ENCODE assay signal across 1 cellular context in the genomic region with DNA sequence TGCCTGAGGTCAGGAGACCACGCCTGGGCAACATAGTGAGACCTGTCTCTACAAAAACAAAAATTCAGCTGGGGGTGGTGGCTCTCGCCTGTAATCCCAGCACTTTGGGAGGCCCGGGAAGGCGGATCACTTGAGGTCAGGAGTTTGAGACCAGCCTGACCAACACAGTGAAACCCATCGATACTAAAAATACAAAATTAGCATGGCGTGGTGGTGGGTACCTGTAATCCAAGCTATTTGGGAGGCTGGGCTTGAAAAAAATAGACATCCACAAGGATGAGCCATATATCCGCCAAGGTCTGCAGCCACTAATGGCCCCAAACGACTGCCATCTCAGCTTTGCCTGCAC.
TF ChIP-seq lines count a peak whose summit lies in the region.

No MANE protein-coding gene starts in this region.

TF ChIP-seq in GM23338, 12 proteins besides CTCF, POLR2A, EP300 and RAD21:
- TF ChIP-seq, protein P1, sequence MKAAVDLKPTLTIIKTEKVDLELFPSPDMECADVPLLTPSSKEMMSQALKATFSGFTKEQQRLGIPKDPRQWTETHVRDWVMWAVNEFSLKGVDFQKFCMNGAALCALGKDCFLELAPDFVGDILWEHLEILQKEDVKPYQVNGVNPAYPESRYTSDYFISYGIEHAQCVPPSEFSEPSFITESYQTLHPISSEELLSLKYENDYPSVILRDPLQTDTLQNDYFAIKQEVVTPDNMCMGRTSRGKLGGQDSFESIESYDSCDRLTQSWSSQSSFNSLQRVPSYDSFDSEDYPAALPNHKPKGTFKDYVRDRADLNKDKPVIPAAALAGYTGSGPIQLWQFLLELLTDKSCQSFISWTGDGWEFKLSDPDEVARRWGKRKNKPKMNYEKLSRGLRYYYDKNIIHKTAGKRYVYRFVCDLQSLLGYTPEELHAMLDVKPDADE (IDR thresholded peaks at IDR 0.05) = no peak
- TF ChIP-seq POLR2AphosphoS5 (IDR thresholded peaks at IDR 0.05; ENCODE audit: low read depth) (peak; percentile 15; the same call in 1 of the 2 replicates), REST (IDR thresholded peaks at IDR 0.05; ENCODE audit: unreplicated experiment) (no peak)
